ENCODE assay signal across 29 cellular contexts in genomic region chr1:204221271-204221670, GRCh38. TPM values are rescaled to one million over a fixed set of nuclear protein-coding genes. Genes with fewer than 3 reads are reported as not detected.
"Had no signal": no experiment of that assay in that cellular context is flagged by ENCODE, and none has a peak within 500 bp of the region (broad histone marks: within the 10 kb centered on the region; RNA-seq: fewer than 3 reads in every experiment).

No MANE protein-coding gene starts in this region.

- H3K36me3 ChIP-seq: MG63, SJSA1 had no signal

- H3K27me3 Mint-ChIP-seq: activated CD4-positive, alpha-beta memory T cell treated with anti-CD3 and anti-CD28 coated beads for 36 hours; activated naive CD8-positive, alpha-beta T cell treated with anti-CD3 and anti-CD28 coated beads, Interleukin-2, amount 50 U/mL, for 24 hours had no signal

- H3K4me3 Mint-ChIP-seq: activated CD4-positive, alpha-beta memory T cell treated with anti-CD3 and anti-CD28 coated beads for 36 hours; activated naive CD8-positive, alpha-beta T cell treated with anti-CD3 and anti-CD28 coated beads, Interleukin-2, amount 50 U/mL, for 24 hours; activated T-cell treated with anti-CD3 and anti-CD28 coated beads, Interleukin-2, amount 50 U/mL, for 4 hours; brain; T-helper 1 cell treated with Interleukin-12 subunit alpha and Interleukin-12 subunit beta and Interleukin-4 antibody, amounts not matched to agents 30 μg/mL and 1 μg/mL, for 36 hours had no signal

- H3K9ac ChIP-seq: KMS-11 had no signal

- ATAC-seq: activated naive CD4-positive, alpha-beta T cell treated with anti-CD3 and anti-CD28 coated beads, Interleukin-2, amount 50 U/mL, for 72 hours; activated naive CD8-positive, alpha-beta T cell treated with anti-CD3 and anti-CD28 coated beads, Interleukin-2, amount 50 U/mL, for 24 hours; activated T-cell treated with anti-CD3 and anti-CD28 coated beads, Interleukin-2, amount 50 U/mL, for 4 hours; SK-N-SH treated with all-trans-retinoic acid at 6 μM for 48 hours had no signal

- H3K27ac ChIP-seq: KMS-11, SJSA1 had no signal

- H3K36me3 Mint-ChIP-seq: activated CD4-positive, alpha-beta memory T cell treated with anti-CD3 and anti-CD28 coated beads for 36 hours; activated naive CD4-positive, alpha-beta T cell treated with anti-CD3 and anti-CD28 coated beads, Interleukin-2, amount 50 U/mL, for 72 hours had no signal

- H3K9me3 Mint-ChIP-seq: activated CD4-positive, alpha-beta memory T cell treated with anti-CD3 and anti-CD28 coated beads for 36 hours; activated naive CD4-positive, alpha-beta T cell treated with anti-CD3 and anti-CD28 coated beads, Interleukin-2, amount 50 U/mL, for 72 hours; activated naive CD8-positive, alpha-beta T cell treated with anti-CD3 and anti-CD28 coated beads, Interleukin-2, amount 50 U/mL, for 24 hours; activated T-cell treated with anti-CD3 and anti-CD28 coated beads, Interleukin-2, amount 50 U/mL, for 4 hours; brain; T-helper 1 cell treated with Interleukin-12 subunit alpha and Interleukin-12 subunit beta and Interleukin-4 antibody, amounts not matched to agents 30 μg/mL and 1 μg/mL, for 36 hours had no signal

- H3K27ac Mint-ChIP-seq: activated CD4-positive, alpha-beta memory T cell treated with anti-CD3 and anti-CD28 coated beads for 36 hours; activated naive CD8-positive, alpha-beta T cell treated with anti-CD3 and anti-CD28 coated beads, Interleukin-2, amount 50 U/mL, for 24 hours; T-helper 1 cell treated with Interleukin-12 subunit alpha and Interleukin-12 subunit beta and Interleukin-4 antibody, amounts not matched to agents 30 μg/mL and 1 μg/mL, for 36 hours had no signal

- H3K4me2 ChIP-seq: KMS-11 had no signal

- DNase-seq: activated CD4-positive, alpha-beta memory T cell treated with anti-CD3 and anti-CD28 coated beads for 36 hours; activated CD4-positive, alpha-beta T cell treated with anti-CD3 and anti-CD28 coated beads for 48 hours; activated CD4-positive, CD25-positive, alpha-beta regulatory T cell treated with anti-CD3 and anti-CD28 coated beads, Interleukin-2, amount 50 U/mL, for 72 hours; activated CD8-positive, alpha-beta memory T cell treated with anti-CD3 and anti-CD28 coated beads for 24 hours; activated effector memory CD4-positive, alpha-beta T cell treated with anti-CD3 and anti-CD28 coated beads, Interleukin-2, amount 50 U/mL, for 16 hours; activated naive CD4-positive, alpha-beta T cell treated with Interleukin-2 at 50 U/mL for 16 hours; activated naive CD8-positive, alpha-beta T cell treated with anti-CD3 and anti-CD28 coated beads, Interleukin-2, amount 50 U/mL, for 24 hours; activated T-cell treated with anti-CD3 and anti-CD28 coated beads, Interleukin-2, amount 50 U/mL, for 4 hours; amygdala; cerebellar nuclear complex; MG63; MV-4-11; NCI-H1092 treated with DMSO at 0.1 percent for 48 hours; NCI-H1417 treated with DMSO at 0.1 percent for 48 hours; NCI-H1694; NCI-H2029; NCI-H2107; NCI-H345; NCI-H510A; NCI-H69; SHP77 had no signal

- H3K4me3 ChIP-seq: MG63, SJSA1 had no signal

- H3K9me3 ChIP-seq: MG63, SJSA1 had no signal

- H3K27me3 ChIP-seq: MG63 had no signal

RNA-seq across cellular contexts. Expression of gene GOLT1A, which starts 7.5 kb away (rescaled TPM):
- total RNA-seq: activated T-cell treated with anti-CD3 and anti-CD28 coated beads, Interleukin-2, amount 50 U/mL, for 4 hours; cardiac septum; SJSA1 had no signal

RNA-seq across cellular contexts. Expression of gene KISS1, which starts 25.0 kb away (rescaled TPM):
- total RNA-seq: activated CD4-positive, alpha-beta memory T cell treated with anti-CD3 and anti-CD28 coated beads for 36 hours; activated T-cell treated with anti-CD3 and anti-CD28 coated beads, Interleukin-2, amount 50 U/mL, for 4 hours; cardiac septum had no signal

RNA-seq across cellular contexts. Expression of gene REN, which starts 55.1 kb away (rescaled TPM):
- total RNA-seq: activated CD4-positive, alpha-beta memory T cell treated with anti-CD3 and anti-CD28 coated beads for 36 hours; activated naive CD4-positive, alpha-beta T cell treated with anti-CD3 and anti-CD28 coated beads, Interleukin-2, amount 50 U/mL, for 72 hours; activated T-cell treated with anti-CD3 and anti-CD28 coated beads, Interleukin-2, amount 50 U/mL, for 4 hours; astrocyte; cardiac septum; SJSA1 had no signal
